ENCODE assay signal across 18 cellular contexts in genomic region chr9:75128535-75128934, GRCh38. TPM values are rescaled to one million over a fixed set of nuclear protein-coding genes. Genes with fewer than 3 reads are reported as not detected.
DNase-seq lines count a peak whose midpoint lies in the region; ATAC-seq and TF ChIP-seq lines count a peak whose summit lies in the region.
"Had no signal": no experiment of that assay in that cellular context is flagged by ENCODE, and none has a peak within 500 bp of the region (broad histone marks: within the 10 kb centered on the region; RNA-seq: fewer than 3 reads in every experiment).

No MANE protein-coding gene starts in this region.

- no peak for TF ChIP-seq CTCF in activated CD8-positive, alpha-beta T cell treated with anti-CD3 and anti-CD28 coated beads for 36 hours (IDR thresholded peaks at IDR 0.05)
- TF ChIP-seq CTCF in natural killer cell (IDR thresholded peaks at IDR 0.05) = no peak
- no peak for TF ChIP-seq CTCF in tibial nerve (IDR thresholded peaks at IDR 0.05)

- peaks cover 34% of the 10 kb centered on the region for H3K4me1 Mint-ChIP-seq in activated CD8-positive, alpha-beta T cell treated with anti-CD3 and anti-CD28 coated beads for 36 hours (ENCODE audit: low read depth)
- peaks cover 20% of the 10 kb centered on the region for H3K4me1 Mint-ChIP-seq in activated CD8-positive, alpha-beta T cell treated with anti-CD3 and anti-CD28 coated beads, Interleukin-2, amount 10 ng/mL, durations not matched to agents 7 days and 5 days (ENCODE audit: low read depth)
- peaks cover 39 to 85% (median 83%) of the 10 kb centered on the region in 3 donors for H3K4me1 Mint-ChIP-seq in CD8-positive, alpha-beta memory T cell
- H3K4me1 Mint-ChIP-seq in T-helper 2 cell treated with Interferon-gamma antibody and Interleukin-4, amounts not matched to agents 5 μg/mL and 100 μg/mL, for 36 hours (ENCODE audit: low read depth) = peaks cover 62% of the 10 kb centered on the region
- peaks cover 61 to 62% of the 10 kb centered on the region in 2 donors for H3K4me1 Mint-ChIP-seq in natural killer cell

- H3K9me3 ChIP-seq in CD8-positive, alpha-beta memory T cell (ENCODE audit: low read length) = no peaks in the 10 kb centered on the region
- H3K9me3 ChIP-seq in tibial nerve = no peaks in the 10 kb centered on the region
- no peaks in the 10 kb centered on the region for H3K9me3 ChIP-seq in SJCRH30 (replicated peaks)
- H3K9me3 ChIP-seq: A549 had no signal

- peaks cover 14% of the 10 kb centered on the region for H3K36me3 ChIP-seq in CD8-positive, alpha-beta memory T cell (ENCODE audit: insufficient read depth, low read length)
- H3K36me3 ChIP-seq in tibial nerve (peaks cover 0 to 24% (median 6%) of the 10 kb centered on the region in 3 donors), SJCRH30 (peaks cover 6% of the 10 kb centered on the region)

- H3K27me3 Mint-ChIP-seq in activated CD8-positive, alpha-beta T cell treated with anti-CD3 and anti-CD28 coated beads for 36 hours = no peaks in the 10 kb centered on the region
- no peaks in the 10 kb centered on the region for H3K27me3 Mint-ChIP-seq in activated CD8-positive, alpha-beta T cell treated with anti-CD3 and anti-CD28 coated beads, Interleukin-2, amount 10 ng/mL, durations not matched to agents 7 days and 5 days (ENCODE audit: low read depth)
- H3K27me3 Mint-ChIP-seq in CD8-positive, alpha-beta memory T cell = peaks cover 0 to 1% of the 10 kb centered on the region in 2 donors
- no peaks in the 10 kb centered on the region for H3K27me3 Mint-ChIP-seq in T-helper 2 cell treated with Interferon-gamma antibody and Interleukin-4, amounts not matched to agents 5 μg/mL and 100 μg/mL, for 36 hours (ENCODE audit: low read depth)
- H3K27me3 Mint-ChIP-seq in natural killer cell (ENCODE audit: low read depth in 2 of 2) = no peaks in the 10 kb centered on the region

- no peak overlapping the region for H3K4me3 Mint-ChIP-seq in activated CD8-positive, alpha-beta T cell treated with anti-CD3 and anti-CD28 coated beads for 36 hours
- no peak overlapping the region for H3K4me3 Mint-ChIP-seq in activated CD8-positive, alpha-beta T cell treated with anti-CD3 and anti-CD28 coated beads, Interleukin-2, amount 10 ng/mL, durations not matched to agents 7 days and 5 days
- no peak overlapping the region for H3K4me3 Mint-ChIP-seq in CD8-positive, alpha-beta memory T cell
- peak overlapping the region; percentile 13 for H3K4me3 Mint-ChIP-seq in T-helper 2 cell treated with Interferon-gamma antibody and Interleukin-4, amounts not matched to agents 5 μg/mL and 100 μg/mL, for 36 hours
- H3K4me3 Mint-ChIP-seq in natural killer cell = no peak overlapping the region

- no peak for TF ChIP-seq POLR2A in tibial nerve (IDR thresholded peaks at IDR 0.05)

- no peak overlapping the region for H3K27ac ChIP-seq in CD8-positive, alpha-beta memory T cell (ENCODE audit: low read depth, low read length)
- no peak overlapping the region for H3K27ac ChIP-seq in tibial nerve
- H3K27ac ChIP-seq in SJCRH30 = no peak overlapping the region
- H3K27ac ChIP-seq: A549, C4-2B, GM23248, PC-9 had no signal

- POLR2A ChIA-PET in activated CD8-positive, alpha-beta T cell treated with anti-CD3 and anti-CD28 coated beads for 36 hours (lab: Charles Lee) = no interaction called here
- POLR2A ChIA-PET in activated CD8-positive, alpha-beta T cell treated with anti-CD3 and anti-CD28 coated beads, Interleukin-2, amount 10 ng/mL, durations not matched to agents 7 days and 5 days (lab: Charles Lee) = no interaction called here
- POLR2A ChIA-PET in CD8-positive, alpha-beta memory T cell (lab: Charles Lee) = no interaction called here

- TF ChIP-seq EP300 in tibial nerve (IDR thresholded peaks at IDR 0.05) = no peak

- peak overlapping the region; percentile 76 for H3K27ac Mint-ChIP-seq in activated CD8-positive, alpha-beta T cell treated with anti-CD3 and anti-CD28 coated beads for 36 hours
- H3K27ac Mint-ChIP-seq in activated CD8-positive, alpha-beta T cell treated with anti-CD3 and anti-CD28 coated beads, Interleukin-2, amount 10 ng/mL, durations not matched to agents 7 days and 5 days = no peak overlapping the region
- H3K27ac Mint-ChIP-seq in CD8-positive, alpha-beta memory T cell = peak overlapping the region in 6 of 8 donors; percentile 14 to 58 (median 40)
- H3K27ac Mint-ChIP-seq in T-helper 2 cell treated with Interferon-gamma antibody and Interleukin-4, amounts not matched to agents 5 μg/mL and 100 μg/mL, for 36 hours = peak overlapping the region; percentile 75
- H3K27ac Mint-ChIP-seq in natural killer cell = peak overlapping the region; percentile 76 to 82

- H3K4me3 ChIP-seq in CD8-positive, alpha-beta memory T cell (ENCODE audit: low read length) = no peak overlapping the region
- no peak overlapping the region for H3K4me3 ChIP-seq in tibial nerve
- H3K4me3 ChIP-seq in SJCRH30 = no peak overlapping the region
- H3K4me3 ChIP-seq: A549, GM23248, PC-9 had no signal

- peaks cover 25% of the 10 kb centered on the region for H3K36me3 Mint-ChIP-seq in activated CD8-positive, alpha-beta T cell treated with anti-CD3 and anti-CD28 coated beads for 36 hours (ENCODE audit: low read depth)
- H3K36me3 Mint-ChIP-seq in activated CD8-positive, alpha-beta T cell treated with anti-CD3 and anti-CD28 coated beads, Interleukin-2, amount 10 ng/mL, durations not matched to agents 7 days and 5 days (ENCODE audit: low read depth) = peaks cover 57% of the 10 kb centered on the region
- peaks cover 5 to 67% (median 25%) of the 10 kb centered on the region in 3 donors for H3K36me3 Mint-ChIP-seq in CD8-positive, alpha-beta memory T cell
- peaks cover 70% of the 10 kb centered on the region for H3K36me3 Mint-ChIP-seq in T-helper 2 cell treated with Interferon-gamma antibody and Interleukin-4, amounts not matched to agents 5 μg/mL and 100 μg/mL, for 36 hours (ENCODE audit: low read depth)
- H3K36me3 Mint-ChIP-seq in natural killer cell = peaks cover 40% of the 10 kb centered on the region

- no peaks in the 10 kb centered on the region for H3K9me3 Mint-ChIP-seq in activated CD8-positive, alpha-beta T cell treated with anti-CD3 and anti-CD28 coated beads for 36 hours
- no peaks in the 10 kb centered on the region for H3K9me3 Mint-ChIP-seq in activated CD8-positive, alpha-beta T cell treated with anti-CD3 and anti-CD28 coated beads, Interleukin-2, amount 10 ng/mL, durations not matched to agents 7 days and 5 days (ENCODE audit: insufficient read depth)
- H3K9me3 Mint-ChIP-seq in CD8-positive, alpha-beta memory T cell = no peaks in the 10 kb centered on the region
- no peaks in the 10 kb centered on the region for H3K9me3 Mint-ChIP-seq in T-helper 2 cell treated with Interferon-gamma antibody and Interleukin-4, amounts not matched to agents 5 μg/mL and 100 μg/mL, for 36 hours
- H3K9me3 Mint-ChIP-seq in natural killer cell = no peaks in the 10 kb centered on the region

- intact Hi-C loops in activated CD8-positive, alpha-beta T cell treated with anti-CD3 and anti-CD28 coated beads for 36 hours (cut with micrococcal nuclease) = no loop called here
- intact Hi-C loops in natural killer cell (cut with micrococcal nuclease) = no loop called here

- CTCF ChIA-PET in activated CD8-positive, alpha-beta T cell treated with anti-CD3 and anti-CD28 coated beads for 36 hours (lab: Charles Lee) = no interaction called here
- CTCF ChIA-PET in activated CD8-positive, alpha-beta T cell treated with anti-CD3 and anti-CD28 coated beads, Interleukin-2, amount 10 ng/mL, durations not matched to agents 7 days and 5 days (lab: Charles Lee) = no interaction called here
- CTCF ChIA-PET in CD8-positive, alpha-beta memory T cell (lab: Charles Lee) = no interaction called here

- no peak for DNase-seq in activated CD8-positive, alpha-beta T cell treated with anti-CD3 and anti-CD28 coated beads for 36 hours
- no peak for DNase-seq in activated CD8-positive, alpha-beta T cell treated with anti-CD3 and anti-CD28 coated beads, Interleukin-2, amount 10 ng/mL, durations not matched to agents 7 days and 5 days
- no peak for DNase-seq in CD8-positive, alpha-beta memory T cell
- DNase-seq in T-helper 2 cell treated with Interferon-gamma antibody and Interleukin-4, amounts not matched to agents 5 μg/mL and 100 μg/mL, for 36 hours (ENCODE audit: low spot score) = no peak
- DNase-seq in natural killer cell (no peak), tibial nerve (ENCODE audit: low spot score in 2 of 2) (no peak), SKM-1 (lab: John Stamatoyannopoulos, UW; ENCODE audit: unreplicated experiment) (no peak), SJCRH30 (no peak)
- DNase-seq: Calu3, GM23248, Karpas-422, NCI-H1105 treated with DMSO at 0.1 percent for 48 hours, NCI-H187, NCI-H446 treated with DMSO at 0.1 percent for 48 hours, NCI-H748 treated with DMSO at 0.1 percent for 48 hours, PC-9 had no signal

- no peaks in the 10 kb centered on the region for H3K27me3 ChIP-seq in CD8-positive, alpha-beta memory T cell (ENCODE audit: insufficient read depth, low read length, poor library complexity, severe bottlenecking)
- H3K27me3 ChIP-seq in tibial nerve (no peaks in the 10 kb centered on the region), SJCRH30 (no peaks in the 10 kb centered on the region)

- 94 to 100% methylated on average over 2 of the region's 2 CpGs for WGBS in tibial nerve, 2 donors

- peak; percentile 70 for ATAC-seq in activated CD8-positive, alpha-beta T cell treated with anti-CD3 and anti-CD28 coated beads for 36 hours
- ATAC-seq in activated CD8-positive, alpha-beta T cell treated with anti-CD3 and anti-CD28 coated beads, Interleukin-2, amount 10 ng/mL, durations not matched to agents 7 days and 5 days = no peak
- ATAC-seq in natural killer cell = peak in 1 of 3 donors; percentile 40
- ATAC-seq: A549 had no signal

- H3K4me1 ChIP-seq in CD8-positive, alpha-beta memory T cell (ENCODE audit: insufficient read depth, low read length) = peaks cover 5% of the 10 kb centered on the region
- H3K4me1 ChIP-seq in tibial nerve (peaks cover 0 to 9% (median 0%) of the 10 kb centered on the region in 4 donors), SJCRH30 (no peaks in the 10 kb centered on the region)
- H3K4me1 ChIP-seq: A549 had no signal

RNA-seq across cellular contexts. Expression of gene OSTF1, which starts 40.2 kb away (rescaled TPM):
- 10 to 100 TPM; 52.2 to 55.3 TPM for total RNA-seq in activated CD8-positive, alpha-beta T cell treated with anti-CD3 and anti-CD28 coated beads for 36 hours
- 100 to 1,000 TPM; 126 to 132 TPM for total RNA-seq in activated CD8-positive, alpha-beta T cell treated with anti-CD3 and anti-CD28 coated beads, Interleukin-2, amount 10 ng/mL, durations not matched to agents 7 days and 5 days
- total RNA-seq in CD8-positive, alpha-beta memory T cell = 10 to 100 TPM; 71.9 to 76.0 TPM
- polyA plus RNA-seq in CD8-positive, alpha-beta memory T cell = 170 TPM
- total RNA-seq in natural killer cell (100 to 1,000 TPM; 140 to 187 (median 177) TPM), tibial nerve (10 to 100 TPM; 20.7 to 34.5 (median 24.8) TPM)
- 49.2 and 49.6 TPM in 2 replicates for total RNA-seq in SJCRH30 (2014; rRNA removed; shearing (Covaris generic))

RNA-seq across cellular contexts. Expression of gene NMRK1, which starts 40.6 kb away (rescaled TPM):
- total RNA-seq in activated CD8-positive, alpha-beta T cell treated with anti-CD3 and anti-CD28 coated beads for 36 hours = 10 to 100 TPM; 15.9 to 16.9 TPM
- 10 to 100 TPM; 26.9 to 28.2 TPM for total RNA-seq in activated CD8-positive, alpha-beta T cell treated with anti-CD3 and anti-CD28 coated beads, Interleukin-2, amount 10 ng/mL, durations not matched to agents 7 days and 5 days
- 10 to 100 TPM; 14.1 to 14.6 TPM for total RNA-seq in CD8-positive, alpha-beta memory T cell
- 48.4 TPM for polyA plus RNA-seq in CD8-positive, alpha-beta memory T cell
- total RNA-seq in natural killer cell (10 to 100 TPM; 23.7 to 52.0 (median 44.4) TPM), tibial nerve (10 to 100 TPM; 11.1 to 35.0 (median 16.2) TPM)
- total RNA-seq in SJCRH30 (2014; rRNA removed; shearing (Covaris generic)) = 53.3 and 55.0 TPM in 2 replicates
